19 cellular contexts compared by ENCODE assay signal in the genomic region with DNA sequence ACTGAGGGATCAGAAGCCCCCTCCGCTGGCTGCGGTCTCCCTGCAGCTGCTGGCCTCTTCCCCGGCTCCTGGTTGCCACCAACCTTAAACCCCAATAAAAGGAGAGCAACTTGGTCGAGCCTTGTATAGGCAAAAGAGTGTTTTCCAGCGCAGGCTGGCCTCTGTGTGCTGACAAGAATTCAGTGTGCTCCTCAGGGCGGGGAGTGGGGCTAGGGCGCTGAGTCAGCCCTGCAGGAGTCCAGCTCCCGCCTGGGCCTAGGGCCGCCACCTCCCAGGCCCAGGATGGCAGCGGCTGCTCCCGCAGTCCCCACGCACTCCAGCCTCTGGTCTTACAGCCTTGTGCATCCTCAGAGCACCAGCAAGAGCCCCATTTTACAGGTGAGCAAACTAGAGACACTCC. TPM values are rescaled to one million over a fixed set of nuclear protein-coding genes. Genes with fewer than 3 reads are reported as not detected.
DNase-seq lines count a peak whose midpoint lies in the region; ATAC-seq, FAIRE-seq and TF ChIP-seq lines count a peak whose summit lies in the region.
"Had no signal": no experiment of that assay in that cellular context is flagged by ENCODE, and none has a peak within 500 bp of the region (broad histone marks: within the 10 kb centered on the region; RNA-seq: fewer than 3 reads in every experiment).

Gene SHISAL1, minus strand, starts transcription at position 186 of the 400 bp plus-strand sequence. CDS start 12,006 bp downstream, outside the sequence.

- CTCF ChIA-PET in activated CD4-positive, alpha-beta memory T cell treated with anti-CD3 and anti-CD28 coated beads for 36 hours (lab: Charles Lee), result no interaction called here

- no peaks in the 10 kb centered on the region for H3K9me3 ChIP-seq in neural progenitor cell (ENCODE audit: low read depth)
- H3K9me3 ChIP-seq: psoas muscle had no signal

- H3K27ac ChIP-seq in ACC112 (ENCODE audit: low read depth, low read length) (peak within 1 kb of the TSS; percentile 67; the same call in 1 of the 2 replicates), neural progenitor cell (no peak within 1 kb of the TSS)
- H3K27ac ChIP-seq: cardiac muscle cell, psoas muscle had no signal

- no peak for ATAC-seq in left colon
- ATAC-seq: psoas muscle, T-cell had no signal

- H3K4me3 ChIP-seq in ACC112 (ENCODE audit: low read depth, low read length) (no peak within 1 kb of the TSS), epithelial cell of esophagus (ENCODE audit: low read length) (no peak within 1 kb of the TSS), neural progenitor cell (no peak within 1 kb of the TSS)
- H3K4me3 ChIP-seq: cardiac muscle cell, psoas muscle had no signal

- intact Hi-C loops in activated CD4-positive, alpha-beta memory T cell treated with anti-CD3 and anti-CD28 coated beads for 36 hours (cut with micrococcal nuclease), result no loop called here
- intact Hi-C loops in left colon (cut with DNase I, micrococcal nuclease), result no loop called here

- no peaks in the 10 kb centered on the region for H3K36me3 ChIP-seq in ACC112 (ENCODE audit: insufficient read depth, low read length)
- no peaks in the 10 kb centered on the region for H3K36me3 ChIP-seq in neural progenitor cell
- H3K36me3 ChIP-seq: cardiac muscle cell had no signal

- no peaks in the 10 kb centered on the region for H4K20me1 ChIP-seq in neural progenitor cell (ENCODE audit: low read depth)

- peaks cover 18% of the 10 kb centered on the region for H3K4me1 Mint-ChIP-seq in neural progenitor cell
- peaks cover 5% of the 10 kb centered on the region for H3K4me1 Mint-ChIP-seq in activated CD4-positive, alpha-beta memory T cell treated with anti-CD3 and anti-CD28 coated beads for 36 hours (ENCODE audit: low read depth)

- POLR2A ChIA-PET in activated CD4-positive, alpha-beta memory T cell treated with anti-CD3 and anti-CD28 coated beads for 36 hours (lab: Charles Lee), result no interaction called here

- no peak within 1 kb of the TSS for H3K9ac ChIP-seq in neural progenitor cell

- peaks cover 25% of the 10 kb centered on the region for H3K4me1 ChIP-seq in ACC112 (ENCODE audit: control insufficient read depth, insufficient read depth, low read length, unreplicated experiment)
- peaks cover 10% of the 10 kb centered on the region for H3K4me1 ChIP-seq in neural progenitor cell
- H3K4me1 ChIP-seq: psoas muscle had no signal

- DNase-seq in RCC 7860 (ENCODE audit: low spot score) (peak; percentile 40), epithelial cell of esophagus (ENCODE audit: low read depth) (peak; percentile 51), neural progenitor cell (ENCODE audit: low spot score) (no peak), inferior parietal cortex (ENCODE audit: extremely low spot score) (no peak), left colon (no peak)
- DNase-seq in activated CD4-positive, alpha-beta memory T cell treated with anti-CD3 and anti-CD28 coated beads for 36 hours, result no peak
- no peak for DNase-seq in effector CD8-positive, alpha-beta T cell (lab: John Stamatoyannopoulos, UW)
- DNase-seq: activated CD4-positive, CD25-positive, alpha-beta regulatory T cell; activated CD8-positive, alpha-beta memory T cell treated with anti-CD3 and anti-CD28 coated beads, Interleukin-2, amount 50 U/mL, for 48 hours; activated naive CD4-positive, alpha-beta T cell treated with anti-CD3 and anti-CD28 coated beads for 36 hours; CD4-positive, alpha-beta memory T cell; head of caudate nucleus; Karpas-422; NCI-H524; psoas muscle; T-cell had no signal

- H3K36me3 Mint-ChIP-seq in neural progenitor cell, result no peaks in the 10 kb centered on the region
- no peaks in the 10 kb centered on the region for H3K36me3 Mint-ChIP-seq in activated CD4-positive, alpha-beta memory T cell treated with anti-CD3 and anti-CD28 coated beads for 36 hours
- H3K36me3 Mint-ChIP-seq: CD4-positive, alpha-beta memory T cell; T-cell had no signal

- no peaks in the 10 kb centered on the region for H3K9me3 Mint-ChIP-seq in neural progenitor cell
- H3K9me3 Mint-ChIP-seq in activated CD4-positive, alpha-beta memory T cell treated with anti-CD3 and anti-CD28 coated beads for 36 hours, result no peaks in the 10 kb centered on the region
- H3K9me3 Mint-ChIP-seq: activated naive CD4-positive, alpha-beta T cell treated with anti-CD3 and anti-CD28 coated beads for 36 hours; T-cell had no signal

- no peak within 1 kb of the TSS for H2AFZ ChIP-seq in ACC112 (ENCODE audit: low read length, unreplicated experiment)
- H2AFZ ChIP-seq in neural progenitor cell (replicated peaks), result no peak within 1 kb of the TSS

- H3K4me3 Mint-ChIP-seq in neural progenitor cell, result no peak within 1 kb of the TSS
- H3K4me3 Mint-ChIP-seq in activated CD4-positive, alpha-beta memory T cell treated with anti-CD3 and anti-CD28 coated beads for 36 hours, result no peak within 1 kb of the TSS
- H3K4me3 Mint-ChIP-seq: activated naive CD4-positive, alpha-beta T cell treated with anti-CD3 and anti-CD28 coated beads for 36 hours had no signal

- FAIRE-seq in RCC 7860 (lab: Jason Lieb, UNC), result no peak
- FAIRE-seq: GM12892 had no signal

- H3K27me3 ChIP-seq in ACC112 (ENCODE audit: insufficient read depth, low read length), result no peaks in the 10 kb centered on the region
- no peaks in the 10 kb centered on the region for H3K27me3 ChIP-seq in neural progenitor cell
- H3K27me3 ChIP-seq: cardiac muscle cell had no signal

- H3K79me2 ChIP-seq in ACC112 (ENCODE audit: control insufficient read depth, insufficient read depth, low read length, unreplicated experiment), result no peaks in the 10 kb centered on the region
- no peaks in the 10 kb centered on the region for H3K79me2 ChIP-seq in neural progenitor cell (ENCODE audit: low read depth)

- peaks cover 5% of the 10 kb centered on the region for H3K27me3 Mint-ChIP-seq in neural progenitor cell (ENCODE audit: insufficient read depth, low read depth)
- H3K27me3 Mint-ChIP-seq in activated CD4-positive, alpha-beta memory T cell treated with anti-CD3 and anti-CD28 coated beads for 36 hours, result no peaks in the 10 kb centered on the region
- H3K27me3 Mint-ChIP-seq: CD4-positive, alpha-beta memory T cell; T-cell had no signal

- no peak for TF ChIP-seq CTCF in epithelial cell of esophagus (IDR thresholded peaks at IDR 0.05; ENCODE audit: insufficient read depth, low read depth, low read length, missing control alignments)
- TF ChIP-seq CTCF in neural progenitor cell (IDR thresholded peaks at IDR 0.05), result no peak

- H3K27ac Mint-ChIP-seq in neural progenitor cell, result peak within 1 kb of the TSS; percentile 17
- no peak within 1 kb of the TSS for H3K27ac Mint-ChIP-seq in activated CD4-positive, alpha-beta memory T cell treated with anti-CD3 and anti-CD28 coated beads for 36 hours
- H3K27ac Mint-ChIP-seq: activated naive CD4-positive, alpha-beta T cell treated with anti-CD3 and anti-CD28 coated beads for 36 hours; T-cell had no signal

- H3K4me2 ChIP-seq in neural progenitor cell, result no peak within 1 kb of the TSS

- no peaks in the 10 kb centered on the region for H3F3A ChIP-seq in neural progenitor cell (ENCODE audit: low read depth)

RNA-seq across cellular contexts. Expression of gene SHISAL1, which starts in this region (rescaled TPM):
- total RNA-seq in neural progenitor cell (ENCODE audit: low replicate concordance), result 4.4 and 5.7 TPM in 2 replicates
- not detected for total RNA-seq in activated CD4-positive, alpha-beta memory T cell treated with anti-CD3 and anti-CD28 coated beads for 36 hours
- 1 to 10 TPM in 1 of 2 donors, under 1 TPM in 1; 0.27 to 8.6 TPM for total RNA-seq in left colon
- total RNA-seq: activated naive CD4-positive, alpha-beta T cell treated with anti-CD3 and anti-CD28 coated beads for 36 hours; CD4-positive, alpha-beta memory T cell had no signal

Comparison
In these comparisons a context has a peak if more than half of its experiments do, and no peak if none do; other contexts are left out.
1. DNase-seq: peak in RCC 7860 (single experiment) and epithelial cell of esophagus (single experiment); none in neural progenitor cell (single experiment), activated CD4-positive, alpha-beta memory T cell treated with anti-CD3 and anti-CD28 coated beads for 36 hours (single experiment), inferior parietal cortex (single experiment), effector CD8-positive, alpha-beta T cell (single experiment) and left colon (0 of 2).